In genomic region chr11:47508595-47509555, GRCh38 we compare ENCODE assay signal across 8 cellular contexts. TPM values are rescaled to one million over a fixed set of nuclear protein-coding genes. Genes with fewer than 3 reads are reported as not detected.
A peak's percentile ranks its signal among the peaks of the same experiment; 100 is the strongest.
DNase-seq lines count a peak whose midpoint lies in the region; ATAC-seq and TF ChIP-seq lines count a peak whose summit lies in the region.
"Had no signal": no experiment of that assay in that cellular context is flagged by ENCODE, and none has a peak within 500 bp of the region (broad histone marks: within the 10 kb centered on the region; RNA-seq: fewer than 3 reads in every experiment).

No MANE protein-coding gene starts in this region.

- 85 to 91% (median 88%) methylated on average over 16 of the region's 16 CpGs for WGBS in psoas muscle, 3 donors

- H3K9me3 Mint-ChIP-seq in chondrocyte (ENCODE audit: low read depth): no peaks in the 10 kb centered on the region

- no peak overlapping the region for H3K4me3 Mint-ChIP-seq in chondrocyte (ENCODE audit: unreplicated experiment)

- H3K9me3 ChIP-seq in HUES48 (ENCODE audit: control insufficient read depth, insufficient read depth, low read length): no peaks in the 10 kb centered on the region
- H3K9me3 ChIP-seq in psoas muscle: no peaks in the 10 kb centered on the region

- H3K9ac ChIP-seq in HUES48 (ENCODE audit: low read depth, low read length): peak overlapping the region; percentile 19; the same call in 1 of the 2 replicates

- peaks cover 78% of the 10 kb centered on the region for H3K4me1 Mint-ChIP-seq in chondrocyte (ENCODE audit: low read depth)

- no peaks in the 10 kb centered on the region; the same call in 1 of the 2 replicates for H3K36me3 ChIP-seq in HUES48 (ENCODE audit: control insufficient read depth, insufficient read depth, low read length)
- no peaks in the 10 kb centered on the region for H3K36me3 ChIP-seq in psoas muscle (ENCODE audit: insufficient read depth in 1 of 2, low read depth in 1 of 2)

- DNase-seq in chondrocyte (ENCODE audit: low spot score) (no peak), psoas muscle (no peak), dermis blood vessel endothelial cell (no peak)
- DNase-seq in effector CD4-positive, alpha-beta T cell: no peak
- DNase-seq: NCI-H2227 treated with DMSO at 0.1 percent for 48 hours had no signal

- intact Hi-C loops in psoas muscle (cut with DNase I): no loop called here

- peak overlapping the region; percentile 80 for H3K27ac Mint-ChIP-seq in chondrocyte (ENCODE audit: unreplicated experiment)

- H3K36me3 Mint-ChIP-seq in chondrocyte (ENCODE audit: low read depth): no peaks in the 10 kb centered on the region

- H3K4me1 ChIP-seq in HUES48 (ENCODE audit: control insufficient read depth, insufficient read depth, low read length) (peaks cover 47% of the 10 kb centered on the region), psoas muscle (peaks cover 69% of the 10 kb centered on the region)

- no peak overlapping the region for H3K4me3 ChIP-seq in HUES48 (ENCODE audit: low read depth, low read length)
- H3K4me3 ChIP-seq in psoas muscle: no peak overlapping the region

- ATAC-seq in GM19455 (IDR thresholded peaks at IDR 0.05; ENCODE audit: unreplicated experiment) (peak; percentile 36), psoas muscle (peak; percentile 3 to 24 (median 10)), GM21576 (IDR thresholded peaks at IDR 0.05; ENCODE audit: unreplicated experiment) (no peak)

- H3K27ac ChIP-seq in HUES48 (ENCODE audit: low read depth, low read length) (peak overlapping the region; percentile 77), psoas muscle (peak overlapping the region; percentile 56)

- no peak for TF ChIP-seq CTCF in chondrocyte (IDR thresholded peaks at IDR 0.05)
- no peak for TF ChIP-seq CTCF in psoas muscle (IDR thresholded peaks at IDR 0.05)

- H3K27me3 Mint-ChIP-seq in chondrocyte (ENCODE audit: low read depth): no peaks in the 10 kb centered on the region

- no peaks in the 10 kb centered on the region for H3K27me3 ChIP-seq in HUES48 (ENCODE audit: control insufficient read depth, insufficient read depth, low read length)
- H3K27me3 ChIP-seq in psoas muscle (ENCODE audit: insufficient read depth in 3 of 3, low read length in 2 of 3): no peaks in the 10 kb centered on the region

RNA-seq across cellular contexts. Expression of gene CELF1, which starts 44.1 kb away (rescaled TPM):
- 82.2 to 90.2 TPM (median 87.7 TPM) in 3 replicates for total RNA-seq in chondrocyte
- 100 to 1,000 TPM in 3 of 4 donors, 10 to 100 TPM in 1; 79.0 to 193 (median 140) TPM for total RNA-seq in psoas muscle
- 100 to 1,000 TPM in 1 of 3 donors, 10 to 100 TPM in 2; 40.1 to 112 (median 92.5) TPM for polyA plus RNA-seq in psoas muscle
- total RNA-seq in dermis blood vessel endothelial cell: 97.0 and 115 TPM in 2 replicates

RNA-seq across cellular contexts. Expression of gene PTPMT1, which starts 56.5 kb away (rescaled TPM):
- total RNA-seq in chondrocyte (40.4 to 48.8 TPM (median 43.5 TPM) in 3 replicates), psoas muscle (10 to 100 TPM; 20.9 to 37.8 (median 27.0) TPM), dermis blood vessel endothelial cell (83.2 and 110 TPM in 2 replicates)
- polyA plus RNA-seq in psoas muscle: 10 to 100 TPM; 34.5 to 40.3 (median 38.7) TPM

RNA-seq across cellular contexts. Expression of gene RAPSN, which starts 59.9 kb away (rescaled TPM):
- total RNA-seq in chondrocyte (0.33 to 0.35 TPM (median 0.34 TPM) in 3 replicates), psoas muscle (10 to 100 TPM; 47.5 to 90.6 (median 59.5) TPM), dermis blood vessel endothelial cell (0.17 and 0.19 TPM in 2 replicates)
- polyA plus RNA-seq in psoas muscle: 10 to 100 TPM; 37.6 to 79.3 (median 50.0) TPM

Comparison
In these comparisons a context has a peak if more than half of its experiments do, and no peak if none do; other contexts are left out.
1. RNA of gene RAPSN, which starts 59.9 kb away (total RNA-seq): 47.5 to 90.6 TPM in psoas muscle; 0.33 to 0.35 TPM in chondrocyte and 0.17 to 0.19 TPM in dermis blood vessel endothelial cell; every median in the first group is over 10 times any median in the second.